In genomic region chr1:227736814-227737432, GRCh38 we compare ENCODE assay signal across 1 cellular context.
TF ChIP-seq lines count a peak whose summit lies in the region.

No MANE protein-coding gene starts in this region.

TF ChIP-seq in HepG2, 621 proteins besides CTCF, POLR2A, EP300 and RAD21:
- TF ChIP-seq PAF1 (CRISPR knock-in tag; IDR thresholded peaks at IDR 0.05) = no peak
